ENCODE assay signal across 15 cellular contexts in genomic region chr1:220371324-220371723, GRCh38.
DNase-seq lines count a peak whose midpoint lies in the region; ATAC-seq, FAIRE-seq and TF ChIP-seq lines count a peak whose summit lies in the region.
"Had no signal": no experiment of that assay in that cellular context is flagged by ENCODE, and none has a peak within 500 bp of the region (broad histone marks: within the 10 kb centered on the region; RNA-seq: fewer than 3 reads in every experiment).

No MANE protein-coding gene starts in this region.

- no peak for FAIRE-seq in RCC 7860 (lab: Jason Lieb, UNC)
- FAIRE-seq: GM18507 had no signal

- H3K4me1 Mint-ChIP-seq in stimulated activated naive CD8-positive, alpha-beta T cell treated with anti-CD3 and anti-CD28 coated beads, Interleukin-15, amount 100 ng/mL, for 72 hours = no peaks in the 10 kb centered on the region

- no peak overlapping the region for H3K27ac ChIP-seq in brain microvascular endothelial cell
- H3K27ac ChIP-seq: thyroid gland had no signal

- peaks cover 24% of the 10 kb centered on the region for H3K27me3 Mint-ChIP-seq in stimulated activated naive CD8-positive, alpha-beta T cell treated with anti-CD3 and anti-CD28 coated beads, Interleukin-15, amount 100 ng/mL, for 72 hours
- H3K27me3 Mint-ChIP-seq: brain had no signal

- no peak overlapping the region for H3K27ac Mint-ChIP-seq in stimulated activated naive CD8-positive, alpha-beta T cell treated with anti-CD3 and anti-CD28 coated beads, Interleukin-15, amount 100 ng/mL, for 72 hours
- H3K27ac Mint-ChIP-seq: effector memory CD8-positive, alpha-beta T cell had no signal

- ATAC-seq in stimulated activated naive CD8-positive, alpha-beta T cell treated with anti-CD3 and anti-CD28 coated beads, Interleukin-15, amount 100 ng/mL, for 72 hours = peak; percentile 34
- no peak for ATAC-seq in stimulated activated naive CD8-positive, alpha-beta T cell treated with anti-CD3 and anti-CD28 coated beads, Interleukin-15, Interleukin-2, amounts not matched to agents 100 U/mL and 50 U/mL, for 24 hours
- ATAC-seq in GM21576 (IDR thresholded peaks at IDR 0.05; ENCODE audit: unreplicated experiment) = no peak
- ATAC-seq: effector memory CD8-positive, alpha-beta T cell had no signal

- H3K4me3 ChIP-seq in epithelial cell of proximal tubule (ENCODE audit: low read depth, low read length) (no peak overlapping the region), brain microvascular endothelial cell (ENCODE audit: low read depth, low read length) (no peak overlapping the region)
- H3K4me3 ChIP-seq: thyroid gland had no signal

- H3K4me3 Mint-ChIP-seq in stimulated activated naive CD8-positive, alpha-beta T cell treated with anti-CD3 and anti-CD28 coated beads, Interleukin-15, amount 100 ng/mL, for 72 hours = no peak overlapping the region
- H3K4me3 Mint-ChIP-seq: effector memory CD8-positive, alpha-beta T cell had no signal

- peak; percentile 22 for TF ChIP-seq CTCF in epithelial cell of proximal tubule (conservative IDR thresholded peaks at IDR 0.05; ENCODE audit: low read depth, low read length)
- TF ChIP-seq CTCF in brain microvascular endothelial cell (IDR thresholded peaks at IDR 0.05; ENCODE audit: low read depth, low read length, missing control alignments) = no peak

- H3K27me3 ChIP-seq in brain microvascular endothelial cell (replicated peaks) = no peaks in the 10 kb centered on the region
- H3K27me3 ChIP-seq: BE2C, thyroid gland had no signal

- in situ Hi-C loops in brain microvascular endothelial cell (cut with HindIII; ENCODE audit: low pct_ligation_motif_present, low sequenced_read_pairs) = no loop called here

- H3K9me3 Mint-ChIP-seq in stimulated activated naive CD8-positive, alpha-beta T cell treated with anti-CD3 and anti-CD28 coated beads, Interleukin-15, amount 100 ng/mL, for 72 hours = no peaks in the 10 kb centered on the region
- H3K9me3 Mint-ChIP-seq: effector memory CD8-positive, alpha-beta T cell had no signal

- H3K36me3 ChIP-seq in brain microvascular endothelial cell (replicated peaks) = no peaks in the 10 kb centered on the region
- H3K36me3 ChIP-seq: BE2C, thyroid gland had no signal

- no peak for DNase-seq in stimulated activated naive CD8-positive, alpha-beta T cell treated with anti-CD3 and anti-CD28 coated beads, Interleukin-15, amount 100 ng/mL, for 72 hours
- DNase-seq in stimulated activated naive CD8-positive, alpha-beta T cell treated with anti-CD3 and anti-CD28 coated beads, Interleukin-15, Interleukin-2, amounts not matched to agents 100 U/mL and 50 U/mL, for 24 hours = no peak
- DNase-seq in NCI-H524 (lab: John Stamatoyannopoulos, UW) (peak; percentile 2 to 51), epithelial cell of proximal tubule (ENCODE audit: low read depth) (no peak), RCC 7860 (ENCODE audit: low spot score) (no peak), Ammon's horn (ENCODE audit: low spot score) (no peak), brain microvascular endothelial cell (no peak)
- DNase-seq: activated naive CD4-positive, alpha-beta T cell; BE2C; effector memory CD8-positive, alpha-beta T cell; NCI-H1417 treated with DMSO at 0.1 percent for 48 hours; thyroid gland had no signal

Comparison
In these comparisons a context has a peak if more than half of its experiments do, and no peak if none do; other contexts are left out.
1. DNase-seq: peak in NCI-H524 (2 of 2); none in stimulated activated naive CD8-positive, alpha-beta T cell treated with anti-CD3 and anti-CD28 coated beads, Interleukin-15, amount 100 ng/mL, for 72 hours (0 of 2), stimulated activated naive CD8-positive, alpha-beta T cell treated with anti-CD3 and anti-CD28 coated beads, Interleukin-15, Interleukin-2, amounts not matched to agents 100 U/mL and 50 U/mL, for 24 hours (single experiment), epithelial cell of proximal tubule (single experiment), RCC 7860 (single experiment), Ammon's horn (single experiment) and brain microvascular endothelial cell (single experiment).